8 cellular contexts compared by ENCODE assay signal in the genomic region with DNA sequence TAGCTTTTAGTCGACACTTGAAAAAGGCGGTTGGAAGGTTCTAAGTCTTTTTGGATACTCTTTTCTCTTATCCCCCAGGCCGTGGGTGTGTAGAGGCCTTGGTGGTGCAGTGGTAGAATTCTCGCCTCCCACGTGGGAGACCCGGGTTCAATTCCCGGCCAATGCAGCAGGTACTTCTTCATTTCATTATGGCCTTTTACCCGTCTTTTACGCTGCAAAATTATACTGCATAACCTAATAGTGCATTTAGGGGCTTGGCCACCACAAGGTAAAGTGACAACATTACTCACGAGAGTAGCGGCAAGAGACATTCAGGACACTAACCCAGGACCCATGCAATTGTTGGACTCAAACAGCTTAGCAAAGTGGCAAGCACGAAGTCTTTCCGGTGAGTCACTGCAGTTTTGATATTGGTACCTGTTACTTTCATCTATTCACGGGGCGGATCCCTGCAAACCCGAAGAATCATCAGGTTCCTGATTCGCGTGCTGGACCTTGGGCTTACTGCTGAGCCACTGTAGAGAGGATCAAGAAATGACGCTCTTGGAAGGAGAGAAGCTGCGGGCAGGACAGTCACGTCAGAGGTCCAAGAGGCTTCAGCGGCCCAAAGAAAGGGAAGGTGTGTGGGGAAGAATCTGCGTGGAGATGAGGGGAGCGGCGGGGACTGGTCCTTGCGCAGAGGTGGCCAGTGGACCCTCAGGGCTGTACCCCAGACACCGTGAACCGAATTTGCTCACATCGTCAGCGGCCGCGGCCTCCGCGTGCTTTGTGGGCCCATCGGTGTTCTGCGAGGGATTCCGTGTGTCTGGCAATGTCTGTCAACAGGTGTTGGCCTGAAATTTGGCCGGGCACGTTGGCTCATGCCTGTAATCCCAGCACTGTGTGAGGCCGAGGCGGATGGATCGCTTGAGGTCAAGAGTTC. TPM values are rescaled to one million over a fixed set of nuclear protein-coding genes. Genes with fewer than 3 reads are reported as not detected.
A peak's percentile ranks its signal among the peaks of the same experiment; 100 is the strongest.
DNase-seq lines count a peak whose midpoint lies in the region; ATAC-seq and TF ChIP-seq lines count a peak whose summit lies in the region.

No MANE protein-coding gene starts in this region.

- H3K27ac ChIP-seq in Panc1 (ENCODE audit: low read length) = no peak overlapping the region
- no peak overlapping the region for H3K27ac ChIP-seq in left lung
- no peak overlapping the region for H3K27ac ChIP-seq in thyroid gland

- TF ChIP-seq CTCF in Panc1 (IDR thresholded peaks at IDR 0.05) = no peak
- TF ChIP-seq CTCF in left lung (IDR thresholded peaks at IDR 0.05) = no peak
- TF ChIP-seq CTCF in thyroid gland (IDR thresholded peaks at IDR 0.05) = no peak

- H3K27ac Mint-ChIP-seq in activated naive CD8-positive, alpha-beta T cell treated with anti-CD3 and anti-CD28 coated beads, Interleukin-2, amount 10 ng/mL, durations not matched to agents 7 days and 5 days = no peak overlapping the region

- ATAC-seq in Panc1 = peak; percentile 74
- peak; percentile 34 for ATAC-seq in activated naive CD8-positive, alpha-beta T cell treated with anti-CD3 and anti-CD28 coated beads, Interleukin-2, amount 10 ng/mL, durations not matched to agents 7 days and 5 days (ENCODE audit: low read depth)
- ATAC-seq in left lung = peak; percentile 25
- no peak for ATAC-seq in HG02610 (IDR thresholded peaks at IDR 0.05; ENCODE audit: unreplicated experiment)
- ATAC-seq in HG02970 (IDR thresholded peaks at IDR 0.05; ENCODE audit: low FRiP score, unreplicated experiment) = no peak

- H3K9me3 Mint-ChIP-seq in activated naive CD8-positive, alpha-beta T cell treated with anti-CD3 and anti-CD28 coated beads, Interleukin-2, amount 10 ng/mL, durations not matched to agents 7 days and 5 days = no peaks in the 10 kb centered on the region

- H3K4me1 ChIP-seq in Panc1 (ENCODE audit: control insufficient read depth, insufficient read depth, low read length) = no peaks in the 10 kb centered on the region
- H3K4me1 ChIP-seq in left lung = no peaks in the 10 kb centered on the region
- no peaks in the 10 kb centered on the region for H3K4me1 ChIP-seq in thyroid gland

- H3K27me3 ChIP-seq in Panc1 (ENCODE audit: control insufficient read depth, insufficient read depth, low read length) (no peaks in the 10 kb centered on the region), left lung (peaks cover 9 to 41% of the 10 kb centered on the region in 2 donors), thyroid gland (peaks cover 5% of the 10 kb centered on the region)

- no TSS peak for BruUV-seq in Panc1 (replicated peaks; lab: Mats Ljungman, UMichigan)

- intact Hi-C loops in Panc1 (cut with micrococcal nuclease; ENCODE audit: unreplicated experiment) (no loop called here), left lung (cut with DNase I) (no loop called here), thyroid gland (cut with DNase I) (no loop called here)

- in situ Hi-C loops in Panc1 (cut with HindIII; ENCODE audit: low pct_unique_long_range_greater_than_20kb, low sequenced_read_pairs) = no loop called here

- H3K36me3 ChIP-seq in Panc1 (ENCODE audit: control insufficient read depth, insufficient read depth, low read length) (no peaks in the 10 kb centered on the region), left lung (no peaks in the 10 kb centered on the region), thyroid gland (no peaks in the 10 kb centered on the region)

- DNase-seq in stimulated activated naive CD4-positive, alpha-beta T cell treated with Interleukin-2 at 50 U/mL for 16 hours (lab: John Stamatoyannopoulos, UW) = peak; percentile 75
- DNase-seq in stimulated activated naive CD4-positive, alpha-beta T cell (lab: John Stamatoyannopoulos, UW) = no peak
- DNase-seq in Panc1 (ENCODE audit: low read depth, low spot score) (no peak), left lung (peak in 1 of 2 donors; percentile 89), thyroid gland (peak; percentile 4 to 9)
- peak; percentile 49 for DNase-seq in activated naive CD8-positive, alpha-beta T cell treated with anti-CD3 and anti-CD28 coated beads, Interleukin-2, amount 10 ng/mL, durations not matched to agents 7 days and 5 days

- H3K9me3 ChIP-seq in Panc1 (ENCODE audit: control insufficient read depth, insufficient read depth, low read depth, low read length) = no peaks in the 10 kb centered on the region
- H3K9me3 ChIP-seq in left lung = no peaks in the 10 kb centered on the region
- H3K9me3 ChIP-seq in thyroid gland = no peaks in the 10 kb centered on the region

- WGBS in thyroid gland, 2 donors = 86 to 88% methylated on average over 42 of the region's 42 CpGs

- CTCF ChIA-PET in Panc1 (lab: Charles Lee) = no interaction called here

- no peak overlapping the region for H3K4me3 ChIP-seq in Panc1 (ENCODE audit: low read depth in 2 of 2, low read length in 2 of 2)
- no peak overlapping the region for H3K4me3 ChIP-seq in left lung
- no peak overlapping the region for H3K4me3 ChIP-seq in thyroid gland (replicated peaks in 1 of 3)

- TF ChIP-seq POLR2A in thyroid gland (IDR thresholded peaks at IDR 0.05) = no peak

- POLR2A ChIA-PET in Panc1 (lab: Charles Lee) = no interaction called here
- POLR2A ChIA-PET in activated naive CD8-positive, alpha-beta T cell treated with anti-CD3 and anti-CD28 coated beads, Interleukin-2, amount 10 ng/mL, durations not matched to agents 7 days and 5 days (lab: Charles Lee) = interaction anchor here (0.6 kb wide), 2 partner anchors 351 to 573 kb away, joined by 4 read pairs; no protein-coding TSS in a partner anchor

- no peak overlapping the region for H3K4me3 Mint-ChIP-seq in activated naive CD8-positive, alpha-beta T cell treated with anti-CD3 and anti-CD28 coated beads, Interleukin-2, amount 10 ng/mL, durations not matched to agents 7 days and 5 days

- H3K36me3 Mint-ChIP-seq in activated naive CD8-positive, alpha-beta T cell treated with anti-CD3 and anti-CD28 coated beads, Interleukin-2, amount 10 ng/mL, durations not matched to agents 7 days and 5 days = no peaks in the 10 kb centered on the region

- peaks cover 1% of the 10 kb centered on the region for H3K4me1 Mint-ChIP-seq in activated naive CD8-positive, alpha-beta T cell treated with anti-CD3 and anti-CD28 coated beads, Interleukin-2, amount 10 ng/mL, durations not matched to agents 7 days and 5 days

- peaks cover 13% of the 10 kb centered on the region for H3K27me3 Mint-ChIP-seq in activated naive CD8-positive, alpha-beta T cell treated with anti-CD3 and anti-CD28 coated beads, Interleukin-2, amount 10 ng/mL, durations not matched to agents 7 days and 5 days

RNA-seq across cellular contexts. Expression of gene RNU1-4, which starts 12.9 kb away (rescaled TPM):
- 1,290 TPM for total RNA-seq in Panc1 (2021; ENCODE audit: unreplicated experiment)
- polyA plus RNA-seq in Panc1 (2012; ENCODE audit: insufficient read length) = 2.5 TPM
- 1,000 to 10,000 TPM; 3,257 to 3,430 TPM for total RNA-seq in activated naive CD8-positive, alpha-beta T cell treated with anti-CD3 and anti-CD28 coated beads, Interleukin-2, amount 10 ng/mL, durations not matched to agents 7 days and 5 days
- total RNA-seq in left lung = 1,000 to 10,000 TPM; 2,748 to 3,444 TPM
- total RNA-seq in thyroid gland = under 1 TPM; under 0.01 TPM

Comparison
In these comparisons a context has a peak if more than half of its experiments do, and no peak if none do; other contexts are left out.
1. DNase-seq: peak in stimulated activated naive CD4-positive, alpha-beta T cell treated with Interleukin-2 at 50 U/mL for 16 hours (single experiment), activated naive CD8-positive, alpha-beta T cell treated with anti-CD3 and anti-CD28 coated beads, Interleukin-2, amount 10 ng/mL, durations not matched to agents 7 days and 5 days (single experiment) and thyroid gland (2 of 2); none in stimulated activated naive CD4-positive, alpha-beta T cell (0 of 6) and Panc1 (single experiment).
2. ATAC-seq: peak in Panc1 (single experiment), activated naive CD8-positive, alpha-beta T cell treated with anti-CD3 and anti-CD28 coated beads, Interleukin-2, amount 10 ng/mL, durations not matched to agents 7 days and 5 days (single experiment) and left lung (single experiment); none in HG02610 (single experiment) and HG02970 (single experiment).
3. RNA of gene RNU1-4, which starts 12.9 kb away (total RNA-seq): 2,748 to 3,444 TPM in left lung, 3,257 to 3,430 TPM in activated naive CD8-positive, alpha-beta T cell treated with anti-CD3 and anti-CD28 coated beads, Interleukin-2, amount 10 ng/mL, durations not matched to agents 7 days and 5 days and 1,290 TPM in Panc1 (single experiment); under 0.01 TPM in thyroid gland; every median in the first group is over 1,000 times any median in the second.